22 cellular contexts compared by ENCODE assay signal in genomic region chr5:51664491-51665294, GRCh38.
A peak's percentile ranks its signal among the peaks of the same experiment; 100 is the strongest.
DNase-seq lines count a peak whose midpoint lies in the region; TF ChIP-seq lines count a peak whose summit lies in the region.
"Had no signal": no experiment of that assay in that cellular context is flagged by ENCODE, and none has a peak within 500 bp of the region (broad histone marks: within the 10 kb centered on the region; RNA-seq: fewer than 3 reads in every experiment).

No MANE protein-coding gene starts in this region.

- intact Hi-C loops in colonic mucosa (cut with DNase I): no loop called here

- 36% methylated on average over 4 of the region's 4 CpGs for WGBS in hepatocyte (ENCODE audit: low lambda C conversion rate, missing lambda C conversion rate)
- 51% methylated on average over 4 of the region's 4 CpGs for WGBS in smooth muscle cell (ENCODE audit: low lambda C conversion rate)

- no peak overlapping the region for H3K4me3 ChIP-seq in Loucy (ENCODE audit: low read length, poor library complexity, severe bottlenecking)
- no peak overlapping the region for H3K4me3 ChIP-seq in hepatocyte
- no peak overlapping the region for H3K4me3 ChIP-seq in smooth muscle cell
- no peak overlapping the region for H3K4me3 ChIP-seq in colonic mucosa
- H3K4me3 ChIP-seq: K562 had no signal

- DNase-seq in NCI-H2227 treated with DMSO at 0.1 percent for 48 hours (lab: John Stamatoyannopoulos, UW): peak; percentile 44
- DNase-seq in hepatocyte (ENCODE audit: low spot score): no peak
- no peak for DNase-seq in smooth muscle cell (lab: John Stamatoyannopoulos, UW; ENCODE audit: unreplicated experiment)
- no peak for DNase-seq in colonic mucosa
- DNase-seq in foreskin melanocyte: no peak
- no peak for DNase-seq in D341Med (ENCODE audit: low spot score)
- DNase-seq: C1 segment of cervical spinal cord; CD4-positive, alpha-beta memory T cell; COR-L47; H7; Kasumi-1; MV-4-11; NCI-H1105; NCI-H2029 treated with DMSO at 0.1 percent for 48 hours; NCI-H446 treated with DMSO at 0.1 percent for 48 hours; NCI-H526; NCI-H82; NK-92 treated with Interleukin-12 subunit alpha and Interleukin-12 subunit beta, amount 100 ng/mL, for 24 hours; PC-3; T-cell had no signal

- H3K9me3 ChIP-seq in Loucy (ENCODE audit: insufficient read depth, low read depth, low read length): no peaks in the 10 kb centered on the region
- H3K9me3 ChIP-seq in hepatocyte (ENCODE audit: low read depth): no peaks in the 10 kb centered on the region
- no peaks in the 10 kb centered on the region for H3K9me3 ChIP-seq in smooth muscle cell (replicated peaks; ENCODE audit: low read depth)
- no peaks in the 10 kb centered on the region for H3K9me3 ChIP-seq in colonic mucosa

- H4K20me1 ChIP-seq in Loucy (ENCODE audit: insufficient read depth, low read length, poor library complexity, severe bottlenecking) (no peaks in the 10 kb centered on the region), hepatocyte (ENCODE audit: insufficient read depth, poor library complexity, severe bottlenecking) (no peaks in the 10 kb centered on the region), smooth muscle cell (ENCODE audit: low read depth) (no peaks in the 10 kb centered on the region)

- H3F3A ChIP-seq in Loucy (ENCODE audit: low read depth) (no peaks in the 10 kb centered on the region), smooth muscle cell (ENCODE audit: low read depth) (no peaks in the 10 kb centered on the region)

- peak overlapping the region; percentile 62 for H2AFZ ChIP-seq in Loucy (ENCODE audit: low read length)
- no peak overlapping the region for H2AFZ ChIP-seq in hepatocyte
- H2AFZ ChIP-seq in smooth muscle cell (ENCODE audit: low read depth): peak overlapping the region; percentile 71

- H3K4me1 ChIP-seq in Loucy (ENCODE audit: insufficient read depth, low read length, poor library complexity, severe bottlenecking): no peaks in the 10 kb centered on the region
- no peaks in the 10 kb centered on the region for H3K4me1 ChIP-seq in hepatocyte (ENCODE audit: insufficient read depth)
- H3K4me1 ChIP-seq in smooth muscle cell (ENCODE audit: low read depth): peaks cover 16% of the 10 kb centered on the region
- H3K4me1 ChIP-seq in colonic mucosa: no peaks in the 10 kb centered on the region

- no peak overlapping the region for H3K4me2 ChIP-seq in Loucy (ENCODE audit: low read depth, low read length, poor library complexity, severe bottlenecking)
- peak overlapping the region; percentile 64 for H3K4me2 ChIP-seq in hepatocyte
- peak overlapping the region; percentile 33 for H3K4me2 ChIP-seq in smooth muscle cell

- H3K9me2 ChIP-seq in Loucy (replicated peaks; ENCODE audit: low read depth, low read length) (no peaks in the 10 kb centered on the region), hepatocyte (replicated peaks; ENCODE audit: insufficient read depth) (no peaks in the 10 kb centered on the region)

- TF ChIP-seq CTCF in Loucy (conservative IDR thresholded peaks at IDR 0.05; ENCODE audit: low read length): no peak
- no peak for TF ChIP-seq CTCF in hepatocyte (IDR thresholded peaks at IDR 0.05; ENCODE audit: poor library complexity)
- TF ChIP-seq CTCF in smooth muscle cell (IDR thresholded peaks at IDR 0.05; ENCODE audit: borderline replicate concordance, insufficient read depth, poor library complexity, severe bottlenecking): no peak
- TF ChIP-seq CTCF in colonic mucosa (IDR thresholded peaks at IDR 0.05): no peak

- H3K9ac ChIP-seq in Loucy (ENCODE audit: low read depth, low read length, poor library complexity, severe bottlenecking) (no peak overlapping the region), smooth muscle cell (ENCODE audit: low read depth) (no peak overlapping the region), colonic mucosa (ENCODE audit: low read depth in 2 of 2, low read length in 2 of 2) (no peak overlapping the region)

- H3K79me2 ChIP-seq in Loucy (ENCODE audit: insufficient read depth, low read length) (no peaks in the 10 kb centered on the region), hepatocyte (peaks cover 13% of the 10 kb centered on the region), smooth muscle cell (ENCODE audit: low read depth) (no peaks in the 10 kb centered on the region)

- H3K36me3 ChIP-seq in Loucy (ENCODE audit: insufficient read depth, low read length) (no peaks in the 10 kb centered on the region), hepatocyte (replicated peaks; ENCODE audit: insufficient read depth, low read depth) (no peaks in the 10 kb centered on the region), smooth muscle cell (ENCODE audit: low read depth) (no peaks in the 10 kb centered on the region), colonic mucosa (no peaks in the 10 kb centered on the region)

- H3K27ac ChIP-seq in hepatocyte (peak overlapping the region; percentile 76), smooth muscle cell (ENCODE audit: low read depth) (no peak overlapping the region), colonic mucosa (no peak overlapping the region)

- H3K27me3 ChIP-seq in Loucy (ENCODE audit: insufficient read depth, low read length, poor library complexity, severe bottlenecking): no peaks in the 10 kb centered on the region
- H3K27me3 ChIP-seq in hepatocyte: no peaks in the 10 kb centered on the region
- H3K27me3 ChIP-seq in smooth muscle cell (ENCODE audit: low read depth): no peaks in the 10 kb centered on the region
- H3K27me3 ChIP-seq in colonic mucosa: no peaks in the 10 kb centered on the region
